Comparison of ENCODE assay signal across 8 cellular contexts in genomic region chr14:28240909-28241308, GRCh38.
"Had no signal": no experiment of that assay in that cellular context is flagged by ENCODE, and none has a peak within 500 bp of the region (broad histone marks: within the 10 kb centered on the region; RNA-seq: fewer than 3 reads in every experiment).

No MANE protein-coding gene starts in this region.

- DNase-seq: IMR-90, KBM-7, KG1 had no signal

- FAIRE-seq: HTR-8/SVneo, K562 had no signal

- H3K4me2 ChIP-seq: KMS-11 had no signal

- H3K27ac Mint-ChIP-seq: IgD-negative memory B cell had no signal

- H3K27me3 Mint-ChIP-seq: IgD-negative memory B cell had no signal

- ATAC-seq: K562 had no signal

- H3K4me3 Mint-ChIP-seq: IgD-negative memory B cell had no signal

- H3K4me1 Mint-ChIP-seq: IgD-negative memory B cell had no signal

- H3K9ac ChIP-seq: KMS-11 had no signal

- H3K36me3 Mint-ChIP-seq: IgD-negative memory B cell had no signal

- H3K27ac ChIP-seq: HL-60, KMS-11 had no signal

- H3K4me3 ChIP-seq: K562 had no signal
